ENCODE assay signal across 1 cellular context in the genomic region with DNA sequence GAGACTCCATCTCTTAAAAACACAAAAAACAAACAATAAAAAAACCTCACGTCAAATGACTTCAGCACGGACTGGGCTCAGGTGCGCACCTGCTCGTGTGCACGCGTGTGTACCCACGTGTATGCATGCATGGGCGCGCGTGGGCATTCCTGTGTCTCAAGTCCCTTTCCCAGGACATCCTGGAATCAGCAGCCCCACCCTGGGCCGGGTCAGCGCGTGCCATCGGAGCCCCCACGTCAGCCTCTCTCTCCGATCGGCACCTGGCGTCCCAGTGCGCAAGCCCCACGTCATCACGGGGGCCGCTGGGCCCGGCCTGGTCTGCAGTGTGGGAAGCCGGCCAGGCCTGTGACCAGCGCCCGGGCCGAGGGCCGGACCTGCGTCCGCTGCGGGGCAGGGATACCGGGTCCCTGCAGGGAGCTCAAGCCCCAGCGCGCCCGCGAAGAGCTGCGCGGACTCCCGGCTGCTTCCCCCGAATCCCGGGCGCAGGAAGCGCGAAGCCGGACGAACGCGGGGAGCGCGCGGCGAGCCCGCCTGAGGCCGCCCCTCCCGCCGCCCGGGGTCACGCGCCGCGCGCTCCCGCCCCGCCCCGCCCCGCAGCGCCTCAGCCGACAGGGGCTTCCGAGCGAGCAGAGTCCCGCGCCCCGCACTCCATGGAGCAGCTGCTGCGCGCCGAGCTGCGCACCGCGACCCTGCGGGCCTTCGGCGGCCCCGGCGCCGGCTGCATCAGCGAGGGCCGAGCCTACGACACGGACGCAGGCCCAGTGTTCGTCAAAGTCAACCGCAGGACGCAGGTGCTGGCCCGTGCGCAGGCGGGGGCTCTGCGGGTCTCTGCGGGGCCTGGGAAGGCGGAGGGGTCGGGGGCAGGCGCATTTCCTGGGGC.
TF ChIP-seq lines count a peak whose summit lies in the region.

FN3K (plus strand) TSS at position 629 of the 880 bp plus-strand sequence; CDS start at position 651, 22 bp downstream.

TF ChIP-seq in A549, 52 proteins besides CTCF, POLR2A, EP300 and RAD21 (continued from another document):
- TF ChIP-seq FOSL2 (IDR thresholded peaks at IDR 0.05) (no peak), FOSL2 (CRISPR knock-in tag; IDR thresholded peaks at IDR 0.05) (no peak), GATA3 (IDR thresholded peaks at IDR 0.05; ENCODE audit: borderline replicate concordance) (no peak), E2F6 (IDR thresholded peaks at IDR 0.05; ENCODE audit: borderline replicate concordance, low read depth) (peak; percentile 78), CHD2 (IDR thresholded peaks at IDR 0.05; ENCODE audit: low read length, partially characterized antibody) (no peak), ZNF302 (CRISPR knock-in tag; IDR thresholded peaks at IDR 0.05) (no peak), ESRRA (IDR thresholded peaks at IDR 0.05; ENCODE audit: borderline replicate concordance, low read length) (no peak), NPAS2 (CRISPR knock-in tag; IDR thresholded peaks at IDR 0.05; ENCODE audit: borderline replicate concordance) (no peak), ZFP36 (IDR thresholded peaks at IDR 0.05; ENCODE audit: borderline replicate concordance, partially characterized antibody) (no peak), FOSB (CRISPR knock-in tag; IDR thresholded peaks at IDR 0.05) (no peak), HES2 (IDR thresholded peaks at IDR 0.05) (no peak), HOXB13 (CRISPR knock-in tag; IDR thresholded peaks at IDR 0.05; ENCODE audit: low read depth) (peak; percentile 70), MAX (IDR thresholded peaks at IDR 0.05) (peak; percentile 70), FOXS1 (CRISPR knock-in tag; IDR thresholded peaks at IDR 0.05) (no peak), HDAC2 (IDR thresholded peaks at IDR 0.05) (no peak)
TF ChIP-seq in A549: peak in this region for 10.
